In the genomic region with DNA sequence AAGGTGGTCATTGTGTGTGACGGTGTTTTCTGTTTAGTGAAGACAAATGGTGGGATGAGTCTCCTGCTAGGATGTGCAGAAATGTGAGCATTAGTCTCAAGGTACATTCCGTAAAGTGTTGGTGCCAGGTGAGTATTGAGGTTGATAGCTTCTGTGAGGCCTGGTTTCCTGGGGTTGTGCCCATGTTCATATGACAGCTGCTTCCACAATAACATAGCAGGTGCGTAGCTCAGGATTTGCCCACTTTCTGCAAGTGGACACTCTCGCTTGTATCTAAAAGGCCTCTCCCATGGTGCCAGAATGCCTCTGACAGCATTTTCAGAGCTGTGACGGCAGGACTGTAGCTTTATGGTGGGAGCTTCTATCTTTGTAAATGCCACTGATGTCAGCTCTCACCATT, we compare ENCODE assay signal across 1 cellular context.
TF ChIP-seq lines count a peak whose summit lies in the region.

No MANE protein-coding gene starts in this region.

TF ChIP-seq in GM23338, 12 proteins besides CTCF, POLR2A, EP300 and RAD21 (continued from another document):
- TF ChIP-seq, protein P1, sequence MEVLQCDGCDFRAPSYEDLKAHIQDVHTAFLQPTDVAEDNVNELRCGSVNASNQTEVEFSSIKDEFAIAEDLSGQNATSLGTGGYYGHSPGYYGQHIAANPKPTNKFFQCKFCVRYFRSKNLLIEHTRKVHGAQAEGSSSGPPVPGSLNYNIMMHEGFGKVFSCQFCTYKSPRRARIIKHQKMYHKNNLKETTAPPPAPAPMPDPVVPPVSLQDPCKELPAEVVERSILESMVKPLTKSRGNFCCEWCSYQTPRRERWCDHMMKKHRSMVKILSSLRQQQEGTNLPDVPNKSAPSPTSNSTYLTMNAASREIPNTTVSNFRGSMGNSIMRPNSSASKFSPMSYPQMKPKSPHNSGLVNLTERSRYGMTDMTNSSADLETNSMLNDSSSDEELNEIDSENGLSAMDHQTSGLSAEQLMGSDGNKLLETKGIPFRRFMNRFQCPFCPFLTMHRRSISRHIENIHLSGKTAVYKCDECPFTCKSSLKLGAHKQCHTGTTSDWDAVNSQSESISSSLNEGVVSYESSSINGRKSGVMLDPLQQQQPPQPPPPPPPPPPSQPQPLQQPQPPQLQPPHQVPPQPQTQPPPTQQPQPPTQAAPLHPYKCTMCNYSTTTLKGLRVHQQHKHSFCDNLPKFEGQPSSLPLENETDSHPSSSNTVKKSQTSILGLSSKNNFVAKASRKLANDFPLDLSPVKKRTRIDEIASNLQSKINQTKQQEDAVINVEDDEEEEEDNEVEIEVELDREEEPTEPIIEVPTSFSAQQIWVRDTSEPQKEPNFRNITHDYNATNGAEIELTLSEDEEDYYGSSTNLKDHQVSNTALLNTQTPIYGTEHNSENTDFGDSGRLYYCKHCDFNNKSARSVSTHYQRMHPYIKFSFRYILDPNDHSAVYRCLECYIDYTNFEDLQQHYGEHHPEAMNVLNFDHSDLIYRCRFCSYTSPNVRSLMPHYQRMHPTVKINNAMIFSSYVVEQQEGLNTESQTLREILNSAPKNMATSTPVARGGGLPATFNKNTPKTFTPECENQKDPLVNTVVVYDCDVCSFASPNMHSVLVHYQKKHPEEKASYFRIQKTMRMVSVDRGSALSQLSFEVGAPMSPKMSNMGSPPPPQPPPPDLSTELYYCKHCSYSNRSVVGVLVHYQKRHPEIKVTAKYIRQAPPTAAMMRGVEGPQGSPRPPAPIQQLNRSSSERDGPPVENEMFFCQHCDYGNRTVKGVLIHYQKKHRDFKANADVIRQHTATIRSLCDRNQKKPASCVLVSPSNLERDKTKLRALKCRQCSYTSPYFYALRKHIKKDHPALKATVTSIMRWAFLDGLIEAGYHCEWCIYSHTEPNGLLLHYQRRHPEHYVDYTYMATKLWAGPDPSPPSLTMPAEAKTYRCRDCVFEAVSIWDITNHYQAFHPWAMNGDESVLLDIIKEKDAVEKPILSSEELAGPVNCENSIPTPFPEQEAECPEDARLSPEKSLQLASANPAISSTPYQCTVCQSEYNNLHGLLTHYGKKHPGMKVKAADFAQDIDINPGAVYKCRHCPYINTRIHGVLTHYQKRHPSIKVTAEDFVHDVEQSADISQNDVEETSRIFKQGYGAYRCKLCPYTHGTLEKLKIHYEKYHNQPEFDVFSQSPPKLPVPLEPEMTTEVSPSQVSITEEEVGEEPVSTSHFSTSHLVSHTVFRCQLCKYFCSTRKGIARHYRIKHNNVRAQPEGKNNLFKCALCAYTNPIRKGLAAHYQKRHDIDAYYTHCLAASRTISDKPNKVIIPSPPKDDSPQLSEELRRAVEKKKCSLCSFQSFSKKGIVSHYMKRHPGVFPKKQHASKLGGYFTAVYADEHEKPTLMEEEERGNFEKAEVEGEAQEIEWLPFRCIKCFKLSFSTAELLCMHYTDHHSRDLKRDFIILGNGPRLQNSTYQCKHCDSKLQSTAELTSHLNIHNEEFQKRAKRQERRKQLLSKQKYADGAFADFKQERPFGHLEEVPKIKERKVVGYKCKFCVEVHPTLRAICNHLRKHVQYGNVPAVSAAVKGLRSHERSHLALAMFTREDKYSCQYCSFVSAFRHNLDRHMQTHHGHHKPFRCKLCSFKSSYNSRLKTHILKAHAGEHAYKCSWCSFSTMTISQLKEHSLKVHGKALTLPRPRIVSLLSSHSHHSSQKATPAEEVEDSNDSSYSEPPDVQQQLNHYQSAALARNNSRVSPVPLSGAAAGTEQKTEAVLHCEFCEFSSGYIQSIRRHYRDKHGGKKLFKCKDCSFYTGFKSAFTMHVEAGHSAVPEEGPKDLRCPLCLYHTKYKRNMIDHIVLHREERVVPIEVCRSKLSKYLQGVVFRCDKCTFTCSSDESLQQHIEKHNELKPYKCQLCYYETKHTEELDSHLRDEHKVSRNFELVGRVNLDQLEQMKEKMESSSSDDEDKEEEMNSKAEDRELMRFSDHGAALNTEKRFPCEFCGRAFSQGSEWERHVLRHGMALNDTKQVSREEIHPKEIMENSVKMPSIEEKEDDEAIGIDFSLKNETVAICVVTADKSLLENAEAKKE (CRISPR knock-in tag; IDR thresholded peaks at IDR 0.05) = no peak
- TF ChIP-seq ZNF331 (CRISPR knock-in tag; IDR thresholded peaks at IDR 0.05; ENCODE audit: low read depth) (no peak), EZH2 (IDR thresholded peaks at IDR 0.05; ENCODE audit: low read depth, unreplicated experiment) (no peak), ZNF114 (CRISPR knock-in tag; IDR thresholded peaks at IDR 0.05) (no peak), EZH2phosphoT487 (IDR thresholded peaks at IDR 0.05; ENCODE audit: unreplicated experiment) (no peak), CREB1 (CRISPR knock-in tag; IDR thresholded peaks at IDR 0.05; ENCODE audit: low read depth) (no peak), POLR2AphosphoS5 (IDR thresholded peaks at IDR 0.05; ENCODE audit: low read depth) (no peak), NANOG (IDR thresholded peaks at IDR 0.05; ENCODE audit: borderline replicate concordance) (no peak), STAT1 (IDR thresholded peaks at IDR 0.05; ENCODE audit: unreplicated experiment) (no peak)
- TF ChIP-seq, protein P2, sequence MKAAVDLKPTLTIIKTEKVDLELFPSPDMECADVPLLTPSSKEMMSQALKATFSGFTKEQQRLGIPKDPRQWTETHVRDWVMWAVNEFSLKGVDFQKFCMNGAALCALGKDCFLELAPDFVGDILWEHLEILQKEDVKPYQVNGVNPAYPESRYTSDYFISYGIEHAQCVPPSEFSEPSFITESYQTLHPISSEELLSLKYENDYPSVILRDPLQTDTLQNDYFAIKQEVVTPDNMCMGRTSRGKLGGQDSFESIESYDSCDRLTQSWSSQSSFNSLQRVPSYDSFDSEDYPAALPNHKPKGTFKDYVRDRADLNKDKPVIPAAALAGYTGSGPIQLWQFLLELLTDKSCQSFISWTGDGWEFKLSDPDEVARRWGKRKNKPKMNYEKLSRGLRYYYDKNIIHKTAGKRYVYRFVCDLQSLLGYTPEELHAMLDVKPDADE (IDR thresholded peaks at IDR 0.05) = no peak
